Comparison of ENCODE assay signal across 8 cellular contexts in the genomic region with DNA sequence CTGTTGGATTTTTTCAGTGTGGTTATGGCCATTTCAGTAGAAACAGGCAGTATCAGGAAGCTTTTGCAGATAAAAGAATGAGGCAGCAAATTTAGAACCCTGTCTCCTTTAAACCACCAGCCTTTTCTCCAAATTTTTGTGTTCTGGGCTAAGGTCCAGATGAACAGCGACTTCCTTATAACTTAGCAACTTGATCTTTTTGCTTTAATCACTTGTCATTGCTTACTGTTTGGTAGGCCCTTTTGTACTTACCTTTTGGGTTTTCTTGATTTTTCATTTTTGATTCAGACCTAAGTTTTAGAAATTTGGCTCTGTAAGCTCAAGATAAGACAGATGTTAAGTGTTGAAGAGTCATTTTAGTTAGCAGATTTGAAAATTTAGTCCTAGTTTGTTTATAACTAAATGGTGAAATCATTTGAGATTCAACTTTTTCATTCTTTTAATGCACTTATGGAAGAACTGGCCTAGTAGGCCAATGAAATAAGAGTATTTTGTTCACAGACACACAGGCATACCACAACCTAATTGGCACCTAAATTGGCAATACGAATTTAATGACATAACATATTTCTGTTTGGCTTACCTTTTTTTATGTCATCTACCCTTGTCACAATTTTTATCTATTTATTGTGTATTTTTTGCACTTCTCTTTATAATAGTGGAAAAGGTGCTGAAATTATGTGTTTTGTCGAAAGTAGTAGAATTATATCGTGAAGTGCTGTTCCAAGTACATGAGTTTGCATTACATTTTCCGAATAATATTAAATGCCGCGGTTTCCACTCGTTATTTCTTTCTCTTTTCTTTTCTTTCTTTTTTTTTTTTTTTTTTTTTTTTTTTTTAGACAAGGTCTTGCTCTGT. TPM values are rescaled to one million over a fixed set of nuclear protein-coding genes. Genes with fewer than 3 reads are reported as not detected.
DNase-seq lines count a peak whose midpoint lies in the region; ATAC-seq, FAIRE-seq and TF ChIP-seq lines count a peak whose summit lies in the region.

No MANE protein-coding gene starts in this region.

- H3K27me3 ChIP-seq in NT2/D1 (ENCODE audit: insufficient read depth, insufficient read length) (no peaks in the 10 kb centered on the region), pancreas (no peaks in the 10 kb centered on the region)

- peak overlapping the region; percentile 90 for H3K9ac ChIP-seq in NT2/D1 (ENCODE audit: insufficient read length, low read depth)

- H3K9me3 Mint-ChIP-seq in dendritic cell treated with granulocyte-macrophage colony-stimulating factor and Interleukin-4, amounts not matched to agents 40 ng/mL and 50 ng/mL, for 4 days: no peaks in the 10 kb centered on the region

- peak overlapping the region; percentile 94 for H3K27ac Mint-ChIP-seq in dendritic cell treated with granulocyte-macrophage colony-stimulating factor and Interleukin-4, amounts not matched to agents 40 ng/mL and 50 ng/mL, for 4 days

- no peaks in the 10 kb centered on the region for H3K27me3 Mint-ChIP-seq in dendritic cell treated with granulocyte-macrophage colony-stimulating factor and Interleukin-4, amounts not matched to agents 40 ng/mL and 50 ng/mL, for 4 days

- H3K36me3 Mint-ChIP-seq in dendritic cell treated with granulocyte-macrophage colony-stimulating factor and Interleukin-4, amounts not matched to agents 40 ng/mL and 50 ng/mL, for 4 days (ENCODE audit: low read depth): peaks cover 11% of the 10 kb centered on the region

- no peaks in the 10 kb centered on the region for H3K4me1 ChIP-seq in NT2/D1 (ENCODE audit: insufficient read depth, insufficient read length)
- peaks cover 12 to 13% (median 12%) of the 10 kb centered on the region in 3 donors for H3K4me1 ChIP-seq in pancreas

- intact Hi-C loops in dendritic cell treated with granulocyte-macrophage colony-stimulating factor and Interleukin-4, amounts not matched to agents 40 ng/mL and 50 ng/mL, for 4 days (cut with micrococcal nuclease): no loop called here
- intact Hi-C loops in pancreas (cut with DNase I): no loop called here

- H3K36me3 ChIP-seq in NT2/D1 (ENCODE audit: insufficient read depth, insufficient read length, low read length) (no peaks in the 10 kb centered on the region), pancreas (no peaks in the 10 kb centered on the region)

- peak overlapping the region in 3 of 4 donors; percentile 88 to 96 (median 95) for H3K27ac ChIP-seq in pancreas

- TF ChIP-seq CTCF in pancreas (IDR thresholded peaks at IDR 0.05): no peak

- ATAC-seq in pancreas: no peak
- ATAC-seq in HG02973 (IDR thresholded peaks at IDR 0.05; ENCODE audit: unreplicated experiment): no peak
- ATAC-seq in HG02981 (IDR thresholded peaks at IDR 0.05; ENCODE audit: unreplicated experiment): no peak

- 70 to 72% methylated on average over 8 of the region's 8 CpGs for WGBS in pancreas, 2 donors

- H3K4me3 ChIP-seq in NT2/D1 (ENCODE audit: insufficient read length, low read depth) (peak overlapping the region; percentile 9), pancreas (peak overlapping the region in 2 of 4 donors; percentile 65 to 71)

- peak overlapping the region; percentile 94 for H3K4me3 Mint-ChIP-seq in dendritic cell treated with granulocyte-macrophage colony-stimulating factor and Interleukin-4, amounts not matched to agents 40 ng/mL and 50 ng/mL, for 4 days

- H3K9me3 ChIP-seq in NT2/D1 (ENCODE audit: insufficient read depth, low read length) (no peaks in the 10 kb centered on the region), pancreas (no peaks in the 10 kb centered on the region)

- DNase-seq in GF-D8 (lab: John Stamatoyannopoulos, UW) (peak; percentile 44), NT2/D1 (ENCODE audit: low read depth, low spot score) (no peak), pancreas (no peak), germinal center (ENCODE audit: low spot score) (no peak)
- DNase-seq in central memory CD4-positive, alpha-beta T cell: no peak

- no peak for FAIRE-seq in pancreas (lab: Jason Lieb, UNC)

- H3K4me1 Mint-ChIP-seq in dendritic cell treated with granulocyte-macrophage colony-stimulating factor and Interleukin-4, amounts not matched to agents 40 ng/mL and 50 ng/mL, for 4 days (ENCODE audit: low read depth): peaks cover 42% of the 10 kb centered on the region

RNA-seq across cellular contexts. Expression of a gene that starts 2.1 kb away (rescaled TPM):
- total RNA-seq in pancreas: 10 to 100 TPM; 51.2 to 74.9 (median 63.9) TPM
- polyA plus RNA-seq in pancreas: 10 to 100 TPM; 40.2 to 79.6 TPM

RNA-seq across cellular contexts. Expression of a gene that starts 12.2 kb away (rescaled TPM):
- total RNA-seq in pancreas: 10 to 100 TPM; 23.5 to 40.7 (median 29.4) TPM
- polyA plus RNA-seq in pancreas: 1 to 10 TPM; 6.1 to 6.9 TPM
